In the genomic region with DNA sequence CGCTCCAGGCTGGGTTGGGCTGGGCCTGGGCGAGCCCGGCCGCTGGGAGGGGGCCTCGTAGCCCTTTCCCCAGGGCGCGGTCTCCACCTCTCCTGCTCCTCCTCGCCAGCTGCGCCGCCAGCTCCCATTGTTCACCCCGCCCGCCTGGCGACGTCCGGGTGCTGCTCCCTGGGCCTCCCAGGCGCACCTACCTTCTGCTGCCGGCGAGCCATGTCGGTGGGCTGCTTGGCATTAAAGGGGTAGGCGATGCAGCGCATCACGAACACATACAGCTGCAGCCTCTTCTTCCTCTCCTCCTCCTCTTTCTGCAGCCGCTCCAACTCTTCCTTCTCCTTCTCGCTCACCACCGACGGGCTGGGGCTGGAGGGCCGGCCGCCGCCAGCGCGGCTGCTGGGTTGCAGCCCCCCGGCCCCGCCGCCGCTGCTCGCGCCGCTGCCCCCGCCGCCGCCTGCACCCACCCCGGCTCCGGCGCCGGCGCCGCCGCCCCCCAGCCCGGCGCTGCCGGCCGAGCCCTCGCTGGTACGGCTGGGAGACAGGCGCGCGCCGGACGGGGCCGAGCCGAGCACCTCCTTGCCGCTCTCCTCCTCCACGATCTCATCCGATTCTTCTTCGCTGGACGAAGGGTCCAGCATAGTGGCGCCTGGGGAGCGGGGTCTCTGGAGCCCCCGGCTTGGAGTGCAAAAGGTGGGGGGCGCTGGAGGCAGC, we compare ENCODE assay signal across 9 cellular contexts. TPM values are rescaled to one million over a fixed set of nuclear protein-coding genes. Genes with fewer than 3 reads are reported as not detected.
A peak's percentile ranks its signal among the peaks of the same experiment; 100 is the strongest.
DNase-seq lines count a peak whose midpoint lies in the region; ATAC-seq and TF ChIP-seq lines count a peak whose summit lies in the region.
"Had no signal": no experiment of that assay in that cellular context is flagged by ENCODE, and none has a peak within 500 bp of the region (broad histone marks: within the 10 kb centered on the region; RNA-seq: fewer than 3 reads in every experiment).

No MANE protein-coding gene starts in this region.

- no peaks in the 10 kb centered on the region; the same call in 2 of the 3 replicates for H3K9me3 Mint-ChIP-seq in GM23338

- H3K9me2 ChIP-seq in GM23338 (ENCODE audit: insufficient read depth) = no peaks in the 10 kb centered on the region

- peak overlapping the region; percentile 83 for H3K4me2 ChIP-seq in GM23338

- H3K9me3 ChIP-seq in heart right ventricle (peaks cover 0 to 9% (median 0%) of the 10 kb centered on the region in 11 donors), gastrocnemius medialis (no peaks in the 10 kb centered on the region)

- H3K27ac Mint-ChIP-seq in GM23338 = no peak overlapping the region

- no peaks in the 10 kb centered on the region for H3K36me3 ChIP-seq in GM23338 (ENCODE audit: insufficient read depth)
- no peaks in the 10 kb centered on the region for H3K36me3 ChIP-seq in heart right ventricle
- H3K36me3 ChIP-seq in gastrocnemius medialis = no peaks in the 10 kb centered on the region

- DNase-seq in GM23338 (ENCODE audit: low spot score) = peak; percentile 78
- peak; percentile 40 for DNase-seq in NCI-H748 treated with DMSO at 0.1 percent for 48 hours (lab: John Stamatoyannopoulos, UW)
- DNase-seq in heart right ventricle = no peak
- DNase-seq in gastrocnemius medialis = no peak
- no peak for DNase-seq in AG08396 (ENCODE audit: low spot score)
- DNase-seq in activated CD4-positive, alpha-beta T cell treated with anti-CD3 and anti-CD28 coated beads for 1 hour = no peak
- no peak for DNase-seq in foreskin melanocyte

- H3K4me3 ChIP-seq in GM23338 = peak overlapping the region; percentile 82
- peak overlapping the region; percentile 36 to 65 (median 60) for H3K4me3 ChIP-seq in heart right ventricle
- peak overlapping the region; percentile 33 to 47 (median 40) for H3K4me3 ChIP-seq in gastrocnemius medialis

- H3K27me3 ChIP-seq in GM23338 (ENCODE audit: insufficient read depth) = no peaks in the 10 kb centered on the region
- peaks cover 0 to 55% (median 33%) of the 10 kb centered on the region in 7 donors for H3K27me3 ChIP-seq in heart right ventricle
- peaks cover 28 to 47% (median 45%) of the 10 kb centered on the region in 3 donors for H3K27me3 ChIP-seq in gastrocnemius medialis

- TF ChIP-seq CTCF in GM23338 (conservative IDR thresholded peaks at IDR 0.05; ENCODE audit: low read depth in 2 of 2) (no peak), heart right ventricle (IDR thresholded peaks at IDR 0.05) (no peak), gastrocnemius medialis (IDR thresholded peaks at IDR 0.05 in 4 of 5, conservative IDR thresholded peaks at IDR 0.05 in 1 of 5) (no peak)

- whole genome bisulfite sequencing in heart right ventricle, 2 donors = 1% methylated on average over 63 to 70 of the region's 70 CpGs

- no peaks in the 10 kb centered on the region for H4K20me1 ChIP-seq in GM23338 (replicated peaks; ENCODE audit: insufficient read depth)

- peaks cover 9% of the 10 kb centered on the region for H3K27me3 Mint-ChIP-seq in GM23338 (ENCODE audit: insufficient read depth, low read depth, poor library complexity)

- H3K4me3 Mint-ChIP-seq in GM23338 = peak overlapping the region; percentile 91

- H2AFZ ChIP-seq in GM23338 = peak overlapping the region; percentile 12; the same call in 1 of the 2 replicates

- in situ Hi-C loops in gastrocnemius medialis (cut with MboI; ENCODE audit: low sequenced_read_pairs in 4 of 4) = no loop called here

- H3K79me2 ChIP-seq in GM23338 (replicated peaks; ENCODE audit: insufficient read depth) = peaks cover 20% of the 10 kb centered on the region; the same call in 1 of the 2 replicates

- peak; percentile 68 for ATAC-seq in GM23338
- peak in 5 of 8 donors; percentile 2 to 24 (median 9) for ATAC-seq in heart right ventricle
- ATAC-seq in gastrocnemius medialis = no peak
- ATAC-seq in GM21723 (IDR thresholded peaks at IDR 0.05; ENCODE audit: unreplicated experiment) = no peak

- no peak for TF ChIP-seq POLR2A in gastrocnemius medialis (IDR thresholded peaks at IDR 0.05)

- H3K4me1 Mint-ChIP-seq in GM23338 = peaks cover 13% of the 10 kb centered on the region

- 0 out of 2 replicates have a peak overlapping the region, but pooled peaks have one; percentile 22 for H3K27ac ChIP-seq in GM23338 (ENCODE audit: low read depth)
- peak overlapping the region; percentile 78 to 96 (median 90) for H3K27ac ChIP-seq in heart right ventricle
- H3K27ac ChIP-seq in gastrocnemius medialis = no peak overlapping the region

- intact Hi-C loops in heart right ventricle (cut with DNase I) = loop anchor here in 5 of 10 donors (5.0 to 10.0 kb wide), 4 partner anchors 210 to 320 kb away; no protein-coding TSS in a partner anchor
- intact Hi-C loops in gastrocnemius medialis (cut with DNase I; ENCODE audit: low total_unique reads) = no loop called here

- peaks cover 13% of the 10 kb centered on the region for H3K4me1 ChIP-seq in GM23338 (ENCODE audit: insufficient read depth)
- peaks cover 0 to 26% (median 6%) of the 10 kb centered on the region in 9 donors for H3K4me1 ChIP-seq in heart right ventricle
- peaks cover 0 to 4% of the 10 kb centered on the region in 2 donors for H3K4me1 ChIP-seq in gastrocnemius medialis

- no peaks in the 10 kb centered on the region for H3F3A ChIP-seq in GM23338 (replicated peaks; ENCODE audit: low read depth)

- H3K36me3 Mint-ChIP-seq in GM23338 (ENCODE audit: low read depth) = no peaks in the 10 kb centered on the region

TF ChIP-seq in GM23338, 12 proteins besides CTCF, POLR2A, EP300 and RAD21 (continues in another document):
- no peak for TF ChIP-seq CREB1 (CRISPR knock-in tag; IDR thresholded peaks at IDR 0.05; ENCODE audit: low read depth)
- no peak for TF ChIP-seq EZH2phosphoT487 (IDR thresholded peaks at IDR 0.05; ENCODE audit: unreplicated experiment)
- TF ChIP-seq POLR2AphosphoS5 (IDR thresholded peaks at IDR 0.05; ENCODE audit: low read depth) = no peak; the same call in 1 of the 2 replicates
- TF ChIP-seq, protein P1, sequence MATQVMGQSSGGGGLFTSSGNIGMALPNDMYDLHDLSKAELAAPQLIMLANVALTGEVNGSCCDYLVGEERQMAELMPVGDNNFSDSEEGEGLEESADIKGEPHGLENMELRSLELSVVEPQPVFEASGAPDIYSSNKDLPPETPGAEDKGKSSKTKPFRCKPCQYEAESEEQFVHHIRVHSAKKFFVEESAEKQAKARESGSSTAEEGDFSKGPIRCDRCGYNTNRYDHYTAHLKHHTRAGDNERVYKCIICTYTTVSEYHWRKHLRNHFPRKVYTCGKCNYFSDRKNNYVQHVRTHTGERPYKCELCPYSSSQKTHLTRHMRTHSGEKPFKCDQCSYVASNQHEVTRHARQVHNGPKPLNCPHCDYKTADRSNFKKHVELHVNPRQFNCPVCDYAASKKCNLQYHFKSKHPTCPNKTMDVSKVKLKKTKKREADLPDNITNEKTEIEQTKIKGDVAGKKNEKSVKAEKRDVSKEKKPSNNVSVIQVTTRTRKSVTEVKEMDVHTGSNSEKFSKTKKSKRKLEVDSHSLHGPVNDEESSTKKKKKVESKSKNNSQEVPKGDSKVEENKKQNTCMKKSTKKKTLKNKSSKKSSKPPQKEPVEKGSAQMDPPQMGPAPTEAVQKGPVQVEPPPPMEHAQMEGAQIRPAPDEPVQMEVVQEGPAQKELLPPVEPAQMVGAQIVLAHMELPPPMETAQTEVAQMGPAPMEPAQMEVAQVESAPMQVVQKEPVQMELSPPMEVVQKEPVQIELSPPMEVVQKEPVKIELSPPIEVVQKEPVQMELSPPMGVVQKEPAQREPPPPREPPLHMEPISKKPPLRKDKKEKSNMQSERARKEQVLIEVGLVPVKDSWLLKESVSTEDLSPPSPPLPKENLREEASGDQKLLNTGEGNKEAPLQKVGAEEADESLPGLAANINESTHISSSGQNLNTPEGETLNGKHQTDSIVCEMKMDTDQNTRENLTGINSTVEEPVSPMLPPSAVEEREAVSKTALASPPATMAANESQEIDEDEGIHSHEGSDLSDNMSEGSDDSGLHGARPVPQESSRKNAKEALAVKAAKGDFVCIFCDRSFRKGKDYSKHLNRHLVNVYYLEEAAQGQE (IDR thresholded peaks at IDR 0.05; ENCODE audit: unreplicated experiment) = no peak
- no peak for TF ChIP-seq NANOG (IDR thresholded peaks at IDR 0.05; ENCODE audit: borderline replicate concordance)
- TF ChIP-seq ZNF331 (CRISPR knock-in tag; IDR thresholded peaks at IDR 0.05; ENCODE audit: low read depth) = no peak
- TF ChIP-seq, protein P2, sequence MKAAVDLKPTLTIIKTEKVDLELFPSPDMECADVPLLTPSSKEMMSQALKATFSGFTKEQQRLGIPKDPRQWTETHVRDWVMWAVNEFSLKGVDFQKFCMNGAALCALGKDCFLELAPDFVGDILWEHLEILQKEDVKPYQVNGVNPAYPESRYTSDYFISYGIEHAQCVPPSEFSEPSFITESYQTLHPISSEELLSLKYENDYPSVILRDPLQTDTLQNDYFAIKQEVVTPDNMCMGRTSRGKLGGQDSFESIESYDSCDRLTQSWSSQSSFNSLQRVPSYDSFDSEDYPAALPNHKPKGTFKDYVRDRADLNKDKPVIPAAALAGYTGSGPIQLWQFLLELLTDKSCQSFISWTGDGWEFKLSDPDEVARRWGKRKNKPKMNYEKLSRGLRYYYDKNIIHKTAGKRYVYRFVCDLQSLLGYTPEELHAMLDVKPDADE (IDR thresholded peaks at IDR 0.05) = no peak
- no peak for TF ChIP-seq STAT1 (IDR thresholded peaks at IDR 0.05; ENCODE audit: unreplicated experiment)
- no peak for TF ChIP-seq ZNF114 (CRISPR knock-in tag; IDR thresholded peaks at IDR 0.05)
- no peak for TF ChIP-seq JUNB (IDR thresholded peaks at IDR 0.05; ENCODE audit: unreplicated experiment)

RNA-seq across cellular contexts. Expression of a gene that starts 0.7 kb away (rescaled TPM):
- total RNA-seq in GM23338 (2014; rRNA removed; shearing (Covaris generic)) = 16.4 and 22.0 TPM in 2 replicates
- 9.5 and 14.7 TPM in 2 replicates for polyA plus RNA-seq in GM23338 (2016; fragmentation: Nextera tagmentation; extraction: Ambion mirVana)
- total RNA-seq in heart right ventricle = 10 to 100 TPM in 9 of 10 donors, 1 to 10 TPM in 1; 8.1 to 36.6 (median 21.6) TPM
- 10 to 100 TPM in 1 of 2 donors, 1 to 10 TPM in 1; 1.4 to 26.6 TPM for polyA plus RNA-seq in heart right ventricle
- total RNA-seq in gastrocnemius medialis = 1 to 10 TPM in 1 of 4 donors, not detected in 3; 2.1 TPM
- total RNA-seq: renal cortical epithelial cell had no signal

Comparison
In these comparisons a context has a peak if more than half of its experiments do, and no peak if none do; other contexts are left out.
1. ATAC-seq: peak in GM23338 (single experiment) and heart right ventricle (5 of 8); none in gastrocnemius medialis (0 of 2) and GM21723 (single experiment).
2. DNase-seq: peak in GM23338 (single experiment) and NCI-H748 treated with DMSO at 0.1 percent for 48 hours (single experiment); none in heart right ventricle (0 of 2), gastrocnemius medialis (0 of 2), AG08396 (single experiment), activated CD4-positive, alpha-beta T cell treated with anti-CD3 and anti-CD28 coated beads for 1 hour (single experiment) and foreskin melanocyte (single experiment).
3. H3K27ac ChIP-seq: peak in GM23338 (single experiment) and heart right ventricle (10 of 10); none in gastrocnemius medialis (0 of 4).
4. Peak in every context shown above with its lines, with median percentiles within 50 percentile points of each other: H3K4me3 ChIP-seq.